8 cellular contexts compared by ENCODE assay signal in the genomic region with DNA sequence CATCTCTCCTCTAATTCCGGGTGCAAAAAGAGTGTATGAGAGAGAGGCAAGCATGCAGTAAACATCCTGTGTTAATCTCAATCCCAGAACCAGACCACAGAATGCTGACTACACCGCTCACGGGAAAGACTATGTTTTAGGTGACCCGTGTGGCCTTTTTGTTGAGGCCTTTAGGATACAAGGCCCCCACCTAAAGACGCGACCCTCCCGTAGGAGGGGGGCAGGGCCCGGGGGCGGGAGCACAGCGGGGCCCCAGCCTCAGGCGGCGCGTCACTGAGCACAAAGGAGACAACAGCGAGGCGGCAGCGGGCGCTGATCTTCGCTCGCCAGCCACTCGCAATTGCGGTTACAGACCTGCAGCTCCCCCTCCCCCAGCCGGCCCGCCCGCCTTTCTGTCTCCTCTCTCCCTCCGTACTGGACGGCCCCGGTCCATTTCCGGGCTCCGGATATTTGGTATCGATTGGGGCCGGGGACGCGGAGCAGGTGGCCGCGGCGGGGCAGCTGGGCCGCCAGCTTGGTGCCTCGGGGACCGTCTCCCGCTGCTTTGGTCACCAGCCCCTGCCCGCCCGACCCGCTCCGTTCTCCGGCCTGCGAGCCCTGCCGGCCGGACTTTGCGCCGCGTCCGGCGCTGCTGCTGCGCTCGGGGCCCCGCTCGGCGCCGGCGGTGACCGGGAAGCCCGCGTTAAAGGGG.
A peak's percentile ranks its signal among the peaks of the same experiment; 100 is the strongest.
DNase-seq lines count a peak whose midpoint lies in the region; ATAC-seq, FAIRE-seq and TF ChIP-seq lines count a peak whose summit lies in the region.

A gene with protein sequence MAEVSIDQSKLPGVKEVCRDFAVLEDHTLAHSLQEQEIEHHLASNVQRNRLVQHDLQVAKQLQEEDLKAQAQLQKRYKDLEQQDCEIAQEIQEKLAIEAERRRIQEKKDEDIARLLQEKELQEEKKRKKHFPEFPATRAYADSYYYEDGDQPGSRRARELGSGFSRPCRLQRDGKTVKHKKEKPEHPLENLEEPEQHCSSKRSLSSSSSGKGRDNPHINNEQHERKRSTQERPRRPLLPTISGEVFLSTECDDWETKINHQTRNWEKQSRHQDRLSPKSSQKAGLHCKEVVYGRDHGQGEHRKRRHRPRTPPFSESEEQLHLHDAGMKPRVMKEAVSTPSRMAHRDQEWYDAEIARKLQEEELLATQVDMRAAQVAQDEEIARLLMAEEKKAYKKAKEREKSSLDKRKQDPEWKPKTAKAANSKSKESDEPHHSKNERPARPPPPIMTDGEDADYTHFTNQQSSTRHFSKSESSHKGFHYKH (plus strand): TSS at position 432 of the 691 bp plus-strand sequence. CDS start 281 bp downstream, outside the sequence.

- no peaks in the 10 kb centered on the region for H3K27me3 ChIP-seq in brain microvascular endothelial cell (replicated peaks)

- H3K36me3 Mint-ChIP-seq in T-helper 1 cell treated with Interleukin-12 subunit alpha and Interleukin-12 subunit beta and Interleukin-4 antibody, amounts not matched to agents 30 μg/mL and 1 μg/mL, for 36 hours (ENCODE audit: low read depth) = no peaks in the 10 kb centered on the region

- no peaks in the 10 kb centered on the region for H3K9me3 Mint-ChIP-seq in T-helper 1 cell treated with Interleukin-12 subunit alpha and Interleukin-12 subunit beta and Interleukin-4 antibody, amounts not matched to agents 30 μg/mL and 1 μg/mL, for 36 hours

- peaks cover 16% of the 10 kb centered on the region for H3K4me1 Mint-ChIP-seq in T-helper 1 cell treated with Interleukin-12 subunit alpha and Interleukin-12 subunit beta and Interleukin-4 antibody, amounts not matched to agents 30 μg/mL and 1 μg/mL, for 36 hours (ENCODE audit: low read depth)

- in situ Hi-C loops in brain microvascular endothelial cell (cut with HindIII; ENCODE audit: low pct_ligation_motif_present, low sequenced_read_pairs) = no loop called here

- peak within 1 kb of the TSS; percentile 84 for H3K4me3 ChIP-seq in brain microvascular endothelial cell (ENCODE audit: low read depth, low read length)
- H3K4me3 ChIP-seq in retinal pigment epithelial cell (ENCODE audit: low read length) = peak within 1 kb of the TSS; percentile 77

- TF ChIP-seq CTCF in 22Rv1 (IDR thresholded peaks at IDR 0.05) (no peak), brain microvascular endothelial cell (IDR thresholded peaks at IDR 0.05; ENCODE audit: low read depth, low read length, missing control alignments) (no peak), retinal pigment epithelial cell (conservative IDR thresholded peaks at IDR 0.05; ENCODE audit: low read depth, low read length) (no peak)

- no peaks in the 10 kb centered on the region for H3K36me3 ChIP-seq in brain microvascular endothelial cell (replicated peaks)

- FAIRE-seq in GM18507 (lab: Jason Lieb, UNC) = peak; percentile 73

- H3K27ac Mint-ChIP-seq in T-helper 1 cell treated with Interleukin-12 subunit alpha and Interleukin-12 subunit beta and Interleukin-4 antibody, amounts not matched to agents 30 μg/mL and 1 μg/mL, for 36 hours = peak within 1 kb of the TSS; percentile 79

- DNase-seq in GM18507 (ENCODE audit: extremely low spot score, insufficient read length, low read depth) (peak; percentile 70), NCI-H1436 treated with DMSO at 0.1 percent for 48 hours (lab: John Stamatoyannopoulos, UW) (peak; percentile 17), brain microvascular endothelial cell (peak; percentile 81), iPS DF 19.7 (ENCODE audit: low read depth, low spot score) (peak; percentile 12), retinal pigment epithelial cell (ENCODE audit: low read depth) (no peak)

- ATAC-seq in HG02870 (IDR thresholded peaks at IDR 0.05; ENCODE audit: unreplicated experiment) = peak; percentile 67

- H3K4me3 Mint-ChIP-seq in T-helper 1 cell treated with Interleukin-12 subunit alpha and Interleukin-12 subunit beta and Interleukin-4 antibody, amounts not matched to agents 30 μg/mL and 1 μg/mL, for 36 hours = peak within 1 kb of the TSS; percentile 75

- peaks cover 19% of the 10 kb centered on the region for H3K27me3 Mint-ChIP-seq in T-helper 1 cell treated with Interleukin-12 subunit alpha and Interleukin-12 subunit beta and Interleukin-4 antibody, amounts not matched to agents 30 μg/mL and 1 μg/mL, for 36 hours (ENCODE audit: low read depth)

- H3K27ac ChIP-seq in 22Rv1 = peak within 1 kb of the TSS; percentile 67
- H3K27ac ChIP-seq in brain microvascular endothelial cell = peak within 1 kb of the TSS; percentile 84
